ENCODE assay signal across 13 cellular contexts in genomic region chr6:16228709-16229665, GRCh38. TPM values are rescaled to one million over a fixed set of nuclear protein-coding genes. Genes with fewer than 3 reads are reported as not detected.
DNase-seq lines count a peak whose midpoint lies in the region; ATAC-seq and TF ChIP-seq lines count a peak whose summit lies in the region.
"Had no signal": no experiment of that assay in that cellular context is flagged by ENCODE, and none has a peak within 500 bp of the region (broad histone marks: within the 10 kb centered on the region; RNA-seq: fewer than 3 reads in every experiment).

No MANE protein-coding gene starts in this region.

- no peak overlapping the region for H3K4me3 Mint-ChIP-seq in activated T-cell treated with anti-CD3 and anti-CD28 coated beads, Interleukin-2, amount 50 U/mL, for 24 hours

- no peak overlapping the region for H3K4me2 ChIP-seq in mesenchymal stem cell (ENCODE audit: low read length, poor library complexity, severe bottlenecking)

- no peak overlapping the region for H2AK5ac ChIP-seq in mesenchymal stem cell (ENCODE audit: low read length, severe bottlenecking)

- H3K4me3 ChIP-seq in dorsolateral prefrontal cortex (peak overlapping the region in 32 of 59 donors; percentile 1 to 50 (median 22)), mesenchymal stem cell (ENCODE audit: insufficient read depth in 1 of 2, low read depth in 1 of 2, low read length in 2 of 2) (peak overlapping the region in 1 of 2 experiments; percentile 72), testis (no peak overlapping the region)

- no peak overlapping the region for H3K4ac ChIP-seq in mesenchymal stem cell (ENCODE audit: low read depth in 1 of 2, low read length in 2 of 2)

- no peak overlapping the region for H2BK120ac ChIP-seq in mesenchymal stem cell (ENCODE audit: low read depth, low read length)

- TF ChIP-seq CTCF in dorsolateral prefrontal cortex (IDR thresholded peaks at IDR 0.05 in 54 of 56, conservative IDR thresholded peaks at IDR 0.05 in 2 of 56; ENCODE audit: low read depth in 1 of 56, partially characterized antibody in 56 of 56) (peak in 2 of 56 donors; percentile 10 to 15), testis (IDR thresholded peaks at IDR 0.05) (peak in 1 of 3 experiments; percentile 14)

- no peak overlapping the region for H4K91ac ChIP-seq in mesenchymal stem cell (ENCODE audit: low read length)

- H3K9me3 ChIP-seq in mesenchymal stem cell (ENCODE audit: control insufficient read depth, low read length) = no peaks in the 10 kb centered on the region
- no peaks in the 10 kb centered on the region for H3K9me3 ChIP-seq in testis
- H3K9me3 ChIP-seq: esophagus squamous epithelium had no signal

- no peak for TF ChIP-seq POLR2A in testis (IDR thresholded peaks at IDR 0.05)

- H3K4me1 ChIP-seq in mesenchymal stem cell (ENCODE audit: control insufficient read depth, insufficient read depth, low read depth, low read length) (peaks cover 2% of the 10 kb centered on the region), testis (peaks cover 26% of the 10 kb centered on the region)

- H3K27ac ChIP-seq in dorsolateral prefrontal cortex = no peak overlapping the region
- H3K27ac ChIP-seq in mesenchymal stem cell (ENCODE audit: low read length, poor library complexity, severe bottlenecking) = no peak overlapping the region
- H3K27ac ChIP-seq in testis = peak overlapping the region; percentile 21 to 31
- H3K27ac ChIP-seq: 22Rv1, brain microvascular endothelial cell, esophagus squamous epithelium had no signal

- H3K18ac ChIP-seq in mesenchymal stem cell (ENCODE audit: low read depth in 1 of 2, low read length in 2 of 2) = peak overlapping the region in 1 of 2 experiments; percentile 28

- ATAC-seq in GM19397 (IDR thresholded peaks at IDR 0.05; ENCODE audit: unreplicated experiment) (no peak), HG03442 (IDR thresholded peaks at IDR 0.05; ENCODE audit: unreplicated experiment) (no peak)

- H3K36me3 Mint-ChIP-seq in activated T-cell treated with anti-CD3 and anti-CD28 coated beads, Interleukin-2, amount 50 U/mL, for 24 hours (ENCODE audit: low read depth) = no peaks in the 10 kb centered on the region

- intact Hi-C loops in dorsolateral prefrontal cortex (cut with DNase I) (no loop called here), testis (cut with DNase I; ENCODE audit: low total_unique reads) (no loop called here)

- DNase-seq in DMS53 (lab: John Stamatoyannopoulos, UW) (peak; percentile 35), DMS53 treated with DMSO at 0.1 percent for 48 hours (lab: John Stamatoyannopoulos, UW; ENCODE audit: unreplicated experiment) (no peak), dorsolateral prefrontal cortex (no peak), mesenchymal stem cell (no peak), testis (peak; percentile 49)
- no peak for DNase-seq in activated T-cell treated with anti-CD3 and anti-CD28 coated beads, Interleukin-2, amount 50 U/mL, for 24 hours
- DNase-seq: brain microvascular endothelial cell, esophagus squamous epithelium, kidney, OCI-M1 had no signal

- no peak overlapping the region for H2BK5ac ChIP-seq in mesenchymal stem cell (ENCODE audit: low read depth, low read length, poor library complexity, severe bottlenecking)

- H4K8ac ChIP-seq in mesenchymal stem cell (ENCODE audit: low read length) = peak overlapping the region; percentile 5

- H3K4me1 Mint-ChIP-seq in activated T-cell treated with anti-CD3 and anti-CD28 coated beads, Interleukin-2, amount 50 U/mL, for 24 hours (ENCODE audit: low read depth) = no peaks in the 10 kb centered on the region

- H2BK12ac ChIP-seq in mesenchymal stem cell (ENCODE audit: low read length in 2 of 2) = peak overlapping the region in 1 of 2 experiments; percentile 63

- H3K9me3 Mint-ChIP-seq in activated T-cell treated with anti-CD3 and anti-CD28 coated beads, Interleukin-2, amount 50 U/mL, for 24 hours = no peaks in the 10 kb centered on the region

- H3K79me1 ChIP-seq in mesenchymal stem cell (replicated peaks; ENCODE audit: low read length, poor library complexity, severe bottlenecking) = no peaks in the 10 kb centered on the region

- 75% methylated on average over 19 of the region's 20 CpGs for WGBS in mesenchymal stem cell
- WGBS in testis, 2 donors = 31 to 46% methylated on average over 20 of the region's 20 CpGs

- H2AFZ ChIP-seq in mesenchymal stem cell (ENCODE audit: low read depth, low read length) = no peak overlapping the region

- H3K27me3 Mint-ChIP-seq in activated T-cell treated with anti-CD3 and anti-CD28 coated beads, Interleukin-2, amount 50 U/mL, for 24 hours = peaks cover 39% of the 10 kb centered on the region

- H3K36me3 ChIP-seq in mesenchymal stem cell (ENCODE audit: control insufficient read depth in 1 of 2, insufficient read depth in 2 of 2, low read depth in 1 of 2, low read length in 2 of 2) (no peaks in the 10 kb centered on the region), testis (ENCODE audit: low read depth, missing control alignments) (no peaks in the 10 kb centered on the region)
- H3K36me3 ChIP-seq: brain microvascular endothelial cell, esophagus squamous epithelium had no signal

- H3K14ac ChIP-seq in mesenchymal stem cell (ENCODE audit: low read length in 2 of 2) = no peak overlapping the region

- H3K27me3 ChIP-seq in dorsolateral prefrontal cortex = no peaks in the 10 kb centered on the region
- peaks cover 22 to 26% of the 10 kb centered on the region in 2 experiments for H3K27me3 ChIP-seq in mesenchymal stem cell (ENCODE audit: control insufficient read depth in 1 of 2, insufficient read depth in 1 of 2, low read length in 2 of 2)
- no peaks in the 10 kb centered on the region for H3K27me3 ChIP-seq in testis

- no peak overlapping the region for H2BK15ac ChIP-seq in mesenchymal stem cell (ENCODE audit: low read depth, poor library complexity, severe bottlenecking)

- H3K9ac ChIP-seq in mesenchymal stem cell (ENCODE audit: low read length) = peak overlapping the region; percentile 67

- H3K27ac Mint-ChIP-seq in activated T-cell treated with anti-CD3 and anti-CD28 coated beads, Interleukin-2, amount 50 U/mL, for 24 hours = no peak overlapping the region

- H3K23ac ChIP-seq in mesenchymal stem cell (ENCODE audit: low read length in 2 of 2) = no peak overlapping the region

RNA-seq across cellular contexts. Expression of gene GMPR, which starts 9.4 kb away (rescaled TPM):
- total RNA-seq in dorsolateral prefrontal cortex (10 to 100 TPM in 101 of 120 experiments, 1 to 10 TPM in 19; 4.8 to 47.1 (median 16.9) TPM), testis (100 to 1,000 TPM; 164 to 215 TPM)
- polyA plus RNA-seq in mesenchymal stem cell (2013, experiment 1 of 2) = 23.7 TPM
- 26.0 TPM for polyA plus RNA-seq in mesenchymal stem cell (2013, experiment 2 of 2)
- polyA plus RNA-seq in testis (ENCODE audit: insufficient read depth, low read depth, low replicate concordance) = 121 TPM

Comparison
In these comparisons a context has a peak if more than half of its experiments do, and no peak if none do; other contexts are left out.
1. DNase-seq: peak in DMS53 (single experiment) and testis (single experiment); none in DMS53 treated with DMSO at 0.1 percent for 48 hours (single experiment), dorsolateral prefrontal cortex (0 of 10), mesenchymal stem cell (single experiment) and activated T-cell treated with anti-CD3 and anti-CD28 coated beads, Interleukin-2, amount 50 U/mL, for 24 hours (single experiment).
2. H3K27ac ChIP-seq: peak in testis (2 of 2); none in dorsolateral prefrontal cortex (0 of 59) and mesenchymal stem cell (single experiment).
3. H3K4me3 ChIP-seq: peak in dorsolateral prefrontal cortex (32 of 59); none in testis (0 of 2).